Comparison of ENCODE assay signal across 8 cellular contexts in the genomic region with DNA sequence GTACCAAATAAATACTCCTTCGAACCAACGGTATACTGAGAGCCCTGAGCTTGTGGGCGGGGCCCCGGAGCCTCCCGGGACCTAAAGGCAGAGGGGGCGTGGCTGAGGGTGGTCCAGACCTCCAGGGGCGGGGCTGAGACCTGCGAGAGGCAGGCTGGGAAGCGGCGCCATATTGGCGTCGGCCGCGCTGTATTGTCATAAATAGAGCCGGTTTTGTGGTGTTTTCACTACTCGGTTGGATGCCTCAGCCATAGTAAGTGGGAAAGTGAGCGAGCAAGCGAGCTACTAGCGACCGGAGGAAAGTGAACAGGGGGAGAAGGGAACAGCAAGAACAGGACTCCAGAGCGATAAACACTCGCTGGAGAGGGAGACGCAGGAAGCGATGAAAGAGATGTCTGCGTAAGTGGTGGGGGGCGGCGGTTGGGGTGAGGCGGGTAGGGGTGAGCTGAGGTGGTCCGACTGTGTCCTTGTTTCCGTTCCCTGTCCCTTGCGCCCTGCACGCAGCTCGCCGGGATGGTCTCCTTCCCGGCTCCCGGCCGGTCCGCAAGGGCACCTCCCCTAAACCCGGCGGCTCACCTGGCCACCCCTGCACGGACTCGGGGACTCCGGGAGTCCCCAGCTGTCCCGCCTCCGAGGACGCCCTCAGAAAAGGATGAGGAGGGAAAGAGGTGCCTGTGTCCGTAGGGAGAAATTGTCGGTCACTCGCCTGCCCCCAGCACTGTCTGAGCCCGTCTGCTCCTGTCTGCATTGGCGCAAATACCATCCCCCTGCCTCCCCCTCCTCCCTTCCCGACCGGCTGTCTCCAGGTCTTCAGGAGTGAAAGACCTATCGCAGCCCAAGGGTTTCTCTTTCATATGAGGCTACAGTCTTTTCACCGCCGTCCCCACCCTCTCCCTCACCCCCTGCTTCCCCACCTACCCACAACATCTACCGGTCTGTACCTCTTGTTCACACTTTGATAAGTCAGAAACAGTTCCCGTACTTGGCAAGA. TPM values are rescaled to one million over a fixed set of nuclear protein-coding genes. Genes with fewer than 3 reads are reported as not detected.
DNase-seq lines count a peak whose midpoint lies in the region; ATAC-seq and TF ChIP-seq lines count a peak whose summit lies in the region.

TSS of gene PAPOLG (plus strand) at position 172 of the 991 bp plus-strand sequence. CDS start at position 383, 211 bp downstream.

- H3K9me3 ChIP-seq in mammary epithelial cell (replicated peaks; ENCODE audit: insufficient read depth, low read length) (no peaks in the 10 kb centered on the region), smooth muscle cell (replicated peaks; ENCODE audit: low read depth) (no peaks in the 10 kb centered on the region)

- H3K4me3 ChIP-seq in ACC112 (ENCODE audit: low read depth, low read length) (peak within 1 kb of the TSS; percentile 90), mammary epithelial cell (replicated peaks in 1 of 3; ENCODE audit: insufficient read depth in 1 of 3, low read depth in 2 of 3, low read length in 3 of 3) (peak within 1 kb of the TSS; percentile 62 to 93 (median 88)), smooth muscle cell (peak within 1 kb of the TSS; percentile 77)

- no peaks in the 10 kb centered on the region for H3K27me3 ChIP-seq in ACC112 (ENCODE audit: insufficient read depth, low read length)
- no peaks in the 10 kb centered on the region for H3K27me3 ChIP-seq in mammary epithelial cell (ENCODE audit: insufficient read depth, low read length)
- no peaks in the 10 kb centered on the region for H3K27me3 ChIP-seq in smooth muscle cell (ENCODE audit: low read depth)

- H3K4me1 ChIP-seq in ACC112 (ENCODE audit: control insufficient read depth, insufficient read depth, low read length, unreplicated experiment) = peaks cover 5% of the 10 kb centered on the region
- H3K4me1 ChIP-seq in mammary epithelial cell (ENCODE audit: insufficient read depth, low read length) = peaks cover 12% of the 10 kb centered on the region
- H3K4me1 ChIP-seq in smooth muscle cell (ENCODE audit: low read depth) = peaks cover 12% of the 10 kb centered on the region

- peak within 1 kb of the TSS; percentile 81 for H2AFZ ChIP-seq in ACC112 (ENCODE audit: low read length, unreplicated experiment)
- H2AFZ ChIP-seq in mammary epithelial cell (ENCODE audit: low read depth, low read length) = peak within 1 kb of the TSS; percentile 98
- peak within 1 kb of the TSS; percentile 84 for H2AFZ ChIP-seq in smooth muscle cell (ENCODE audit: low read depth)

- intact Hi-C loops in mammary epithelial cell (cut with micrococcal nuclease) = loop anchor here (2.0 kb wide), 1 partner anchor 50 kb away; no protein-coding TSS in a partner anchor

- peak; percentile 92 for ATAC-seq in GM18870 (IDR thresholded peaks at IDR 0.05; ENCODE audit: unreplicated experiment)
- peak; percentile 98 for ATAC-seq in HG03135 (IDR thresholded peaks at IDR 0.05; ENCODE audit: unreplicated experiment)

- TF ChIP-seq CTCF in VCaP (conservative IDR thresholded peaks at IDR 0.05) (no peak), mammary epithelial cell (conservative IDR thresholded peaks at IDR 0.05 in 1 of 2, IDR thresholded peaks at IDR 0.05 in 1 of 2; ENCODE audit: extremely low read depth in 1 of 2, insufficient read depth in 1 of 2, low read depth in 1 of 2, low read length in 2 of 2) (no peak), smooth muscle cell (IDR thresholded peaks at IDR 0.05; ENCODE audit: borderline replicate concordance, insufficient read depth, poor library complexity, severe bottlenecking) (no peak)

- H4K20me1 ChIP-seq in mammary epithelial cell (ENCODE audit: insufficient read depth, low read length) = no peaks in the 10 kb centered on the region
- peaks cover 40% of the 10 kb centered on the region for H4K20me1 ChIP-seq in smooth muscle cell (ENCODE audit: low read depth)

- no TSS peak for BruUV-seq in mammary epithelial cell (replicated peaks; lab: Mats Ljungman, UMichigan)

- H3F3A ChIP-seq in smooth muscle cell (ENCODE audit: low read depth) = no peaks in the 10 kb centered on the region

- H3K27ac ChIP-seq in ACC112 (ENCODE audit: low read depth, low read length) = peak within 1 kb of the TSS; percentile 47; the same call in 1 of the 2 replicates
- H3K27ac ChIP-seq in VCaP = peak within 1 kb of the TSS; percentile 88
- peak within 1 kb of the TSS; percentile 57 for H3K27ac ChIP-seq in mammary epithelial cell (ENCODE audit: insufficient read depth, low read depth, low read length)
- H3K27ac ChIP-seq in smooth muscle cell (ENCODE audit: low read depth) = peak within 1 kb of the TSS; percentile 57

- peaks cover 41% of the 10 kb centered on the region for H3K79me2 ChIP-seq in ACC112 (ENCODE audit: control insufficient read depth, insufficient read depth, low read length, unreplicated experiment)
- H3K79me2 ChIP-seq in mammary epithelial cell (ENCODE audit: insufficient read depth, low read length) = peaks cover 52% of the 10 kb centered on the region
- peaks cover 37% of the 10 kb centered on the region for H3K79me2 ChIP-seq in smooth muscle cell (ENCODE audit: low read depth)

- in situ Hi-C loops in mammary epithelial cell (cut with MboI; ENCODE audit: low sequenced_read_pairs in 2 of 2) = no loop called here

- H3K4me2 ChIP-seq in mammary epithelial cell (ENCODE audit: insufficient read depth, low read depth, low read length) = peak within 1 kb of the TSS; percentile 98
- H3K4me2 ChIP-seq in smooth muscle cell = peak within 1 kb of the TSS; percentile 94

- CTCF ChIA-PET in mammary epithelial cell (lab: Charles Lee; ENCODE audit: low non-redundant PET) = interaction anchor here (1.0 kb wide), 1 partner anchor 48 kb away, joined by 3 read pairs; no protein-coding TSS in a partner anchor

- peak within 1 kb of the TSS; percentile 88 for H3K9ac ChIP-seq in mammary epithelial cell (ENCODE audit: insufficient read depth, low read length)
- H3K9ac ChIP-seq in smooth muscle cell (ENCODE audit: low read depth) = peak within 1 kb of the TSS; percentile 82

- dilution Hi-C loops in mammary epithelial cell (cut with HindIII; ENCODE audit: low sequenced_read_pairs) = no loop called here

- 2% methylated on average over 13 of the region's 58 CpGs for WGBS in mammary epithelial cell (ENCODE audit: low coverage, missing lambda C conversion rate)
- WGBS in smooth muscle cell (ENCODE audit: low lambda C conversion rate) = 1% methylated on average over 50 of the region's 58 CpGs

- DNase-seq in NCI-H2196 treated with DMSO at 0.1 percent for 48 hours (lab: John Stamatoyannopoulos, UW; ENCODE audit: unreplicated experiment) = peak; percentile 64
- DNase-seq in mammary epithelial cell = peak; percentile 89
- peak; percentile 98 for DNase-seq in iPS-NIHi11 (ENCODE audit: low spot score)
- DNase-seq in smooth muscle cell (lab: John Stamatoyannopoulos, UW; ENCODE audit: unreplicated experiment) = peak; percentile 65

- peaks cover 14% of the 10 kb centered on the region for H3K36me3 ChIP-seq in ACC112 (ENCODE audit: insufficient read depth, low read length)
- peaks cover 11% of the 10 kb centered on the region for H3K36me3 ChIP-seq in mammary epithelial cell (ENCODE audit: insufficient read depth, low read length)
- peaks cover 14% of the 10 kb centered on the region for H3K36me3 ChIP-seq in smooth muscle cell (ENCODE audit: low read depth)

RNA-seq across cellular contexts. Expression of gene PAPOLG, which starts in this region (rescaled TPM):
- total RNA-seq in mammary epithelial cell (10 to 100 TPM; 11.3 to 22.0 TPM), smooth muscle cell (19.6 and 23.3 TPM in 2 replicates)
- polyA plus RNA-seq in mammary epithelial cell (6.0 TPM), smooth muscle cell (6.6 and 7.4 TPM in 2 replicates)
- 75.6 TPM for polyA minus RNA-seq in mammary epithelial cell

Comparison
In these comparisons a context has a peak if more than half of its experiments do, and no peak if none do; other contexts are left out.
1. Peak in every context shown above with its lines: DNase-seq, ATAC-seq, H3K4me3 ChIP-seq and H3K27ac ChIP-seq.